In the genomic region with DNA sequence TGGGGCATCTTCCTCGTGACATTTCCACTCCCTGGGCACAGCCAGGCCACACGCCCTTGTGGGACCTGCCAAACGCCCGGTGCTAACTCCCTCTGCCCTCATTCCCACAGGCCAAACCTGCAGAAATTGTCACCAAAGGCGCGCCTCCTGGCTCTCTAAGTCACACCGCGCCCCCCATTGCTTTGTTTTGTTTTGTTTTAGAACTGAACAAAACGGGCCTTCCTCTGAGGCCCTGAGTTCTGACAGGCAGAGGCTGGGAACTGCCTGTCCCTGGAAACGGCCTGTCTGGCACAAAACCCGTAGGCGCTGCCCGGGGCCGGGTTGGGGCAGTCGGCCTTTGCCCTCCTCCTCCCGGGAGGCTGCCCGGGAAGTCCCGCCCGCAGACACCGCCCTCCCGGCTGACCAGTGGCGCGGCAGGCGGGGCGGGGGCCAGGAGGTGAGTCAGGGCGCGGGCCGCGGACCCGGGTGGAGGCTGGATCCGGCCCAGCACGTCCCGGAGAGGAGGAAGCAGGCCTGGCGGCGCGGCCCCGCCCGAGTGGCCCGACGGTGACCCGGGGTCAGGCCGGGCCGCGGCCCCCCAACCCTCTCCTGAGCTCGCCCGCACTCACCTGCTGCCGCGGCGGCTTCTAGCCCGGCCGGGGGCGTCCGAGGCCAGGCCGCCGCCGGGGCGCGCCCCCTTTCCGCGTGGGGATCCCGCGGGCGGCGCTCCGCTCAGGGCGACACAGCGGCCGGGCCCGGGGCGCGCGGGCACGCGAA, we compare ENCODE assay signal across 7 cellular contexts. TPM values are rescaled to one million over a fixed set of nuclear protein-coding genes. Genes with fewer than 3 reads are reported as not detected.
DNase-seq lines count a peak whose midpoint lies in the region; ATAC-seq and TF ChIP-seq lines count a peak whose summit lies in the region.

No MANE protein-coding gene starts in this region.

- POLR2A ChIA-PET in HCT116 (lab: Charles Lee), result interaction anchor here (1.6 kb wide), 1 partner anchor 50 kb away, joined by 6 read pairs; a partner anchor contains a TSS

- no peak for TF ChIP-seq RAD21 in HCT116 (IDR thresholded peaks at IDR 0.05; ENCODE audit: low read depth)

- no TSS peak for BruUV-seq in HCT116 (replicated peaks; lab: Mats Ljungman, UMichigan)

- no peaks in the 10 kb centered on the region for H3K9me3 ChIP-seq in HCT116 (ENCODE audit: control insufficient read depth in 1 of 2, insufficient read depth in 1 of 2, low read depth in 1 of 2, low read length in 2 of 2)
- H3K9me3 ChIP-seq in mesodermal cell (ENCODE audit: control insufficient read depth, low read length), result no peaks in the 10 kb centered on the region
- no peaks in the 10 kb centered on the region for H3K9me3 ChIP-seq in stomach

- CTCF ChIA-PET in HCT116 (lab: Charles Lee), result interaction anchor here (1.5 kb wide), 1 partner anchor 30 kb away, joined by 3 read pairs; no protein-coding TSS in a partner anchor

- DNase-seq in HCT116 (ENCODE audit: low read depth, low spot score), result no peak
- peak; percentile 70 for DNase-seq in NB4 (ENCODE audit: low read depth)
- peak; percentile 62 for DNase-seq in activated T-cell treated with anti-CD3 and anti-CD28 coated beads, Interleukin-2, amount 50 U/mL, for 1 hour
- DNase-seq in epithelial cell of prostate (ENCODE audit: low read depth, low spot score), result no peak
- DNase-seq in stomach, result peak; percentile 97

- peaks cover 0 to 18% of the 10 kb centered on the region in 2 experiments; a peak in 2 of 4 replicates for H3K36me3 ChIP-seq in HCT116 (ENCODE audit: control insufficient read depth in 1 of 2, insufficient read depth in 2 of 2, low read length in 2 of 2)
- H3K36me3 ChIP-seq in mesodermal cell (ENCODE audit: control insufficient read depth, insufficient read depth, low read length), result peaks cover 30% of the 10 kb centered on the region
- peaks cover 24 to 26% (median 26%) of the 10 kb centered on the region in 4 donors for H3K36me3 ChIP-seq in stomach

- TF ChIP-seq POLR2A in HCT116 (IDR thresholded peaks at IDR 0.05; ENCODE audit: borderline replicate concordance, extremely low read depth, insufficient read depth, insufficient read length), result no peak
- TF ChIP-seq POLR2A in NB4 (IDR thresholded peaks at IDR 0.05; ENCODE audit: extremely low read depth, insufficient read length), result no peak
- no peak for TF ChIP-seq POLR2A in stomach (IDR thresholded peaks at IDR 0.05)

- peak; percentile 69 for TF ChIP-seq EP300 in stomach (IDR thresholded peaks at IDR 0.05)

- peak overlapping the region; percentile 99 for H3K27ac ChIP-seq in HCT116 (ENCODE audit: low read depth, low read length)
- H3K27ac ChIP-seq in epithelial cell of prostate, result peak overlapping the region; percentile 91
- peak overlapping the region; percentile 84 for H3K27ac ChIP-seq in mesodermal cell (ENCODE audit: low read depth, low read length, severe bottlenecking)
- H3K27ac ChIP-seq in stomach, result peak overlapping the region; percentile 94 to 99 (median 96)

- H3K4me1 ChIP-seq in HCT116 (ENCODE audit: control insufficient read depth in 1 of 2, insufficient read depth in 2 of 2, low read length in 2 of 2), result peaks cover 14 to 37% of the 10 kb centered on the region in 2 experiments; a peak in 3 of 4 replicates
- peaks cover 26% of the 10 kb centered on the region for H3K4me1 ChIP-seq in mesodermal cell (ENCODE audit: control insufficient read depth, insufficient read depth, low read length, poor library complexity, severe bottlenecking)
- H3K4me1 ChIP-seq in stomach, result peaks cover 38 to 74% (median 65%) of the 10 kb centered on the region in 4 donors

- H3K4me2 ChIP-seq in HCT116 (ENCODE audit: low read length), result peak overlapping the region; percentile 98

- WGBS in mesodermal cell (ENCODE audit: insufficient coverage in 2 of 2), 2 experiments, result 0 to 1% methylated on average over 52 to 62 of the region's 74 CpGs
- WGBS in stomach, 5 donors, result 0 to 1% (median 1%) methylated on average over 9 to 74 of the region's 74 CpGs

- no peak overlapping the region for H2AFZ ChIP-seq in HCT116 (ENCODE audit: low read depth, low read length, poor library complexity, severe bottlenecking)

- no peaks in the 10 kb centered on the region for H3K27me3 ChIP-seq in HCT116 (ENCODE audit: insufficient read depth, low read length)
- no peaks in the 10 kb centered on the region for H3K27me3 ChIP-seq in stomach

- peak overlapping the region; percentile 87 for H3K9ac ChIP-seq in HCT116 (ENCODE audit: low read length)

- ATAC-seq in HCT116, result peak; percentile 78

- H4K20me1 ChIP-seq in HCT116 (ENCODE audit: insufficient read depth), result no peaks in the 10 kb centered on the region

- intact Hi-C loops in HCT116 (cut with micrococcal nuclease) (no loop called here), stomach (cut with DNase I; ENCODE audit: low total_unique reads) (no loop called here)

- H3K9me2 ChIP-seq in HCT116 (ENCODE audit: insufficient read depth), result no peaks in the 10 kb centered on the region

- peak overlapping the region; percentile 78 for H3K4me3 ChIP-seq in GM12875 (ENCODE audit: low read depth, low read length)
- peak overlapping the region; percentile 70 to 79 for H3K4me3 ChIP-seq in HCT116 (replicated peaks in 1 of 2; ENCODE audit: low read depth in 1 of 2, low read length in 2 of 2)
- H3K4me3 ChIP-seq in NB4 (ENCODE audit: low read depth, low read length), result peak overlapping the region; percentile 60
- peak overlapping the region; percentile 63 for H3K4me3 ChIP-seq in mesodermal cell (ENCODE audit: extremely low read depth, insufficient read depth, low read length, poor library complexity, severe bottlenecking)
- peak overlapping the region; percentile 48 to 78 (median 68) for H3K4me3 ChIP-seq in stomach

- RAD21 ChIA-PET in HCT116 (lab: Charles Lee; ENCODE audit: low non-redundant PET in 1 of 2, low total read pairs in 2 of 2, uncharacterized antibody in 2 of 2, unreplicated experiment in 2 of 2), result no interaction called here

- TF ChIP-seq CTCF in GM12875 (IDR thresholded peaks at IDR 0.05; ENCODE audit: borderline replicate concordance, insufficient read depth, low read depth, low read length), result no peak
- no peak for TF ChIP-seq CTCF in HCT116 (IDR thresholded peaks at IDR 0.05 in 2 of 3, conservative IDR thresholded peaks at IDR 0.05 in 1 of 3; ENCODE audit: borderline replicate concordance in 1 of 3, insufficient read depth in 1 of 3, low read depth in 2 of 3, low read length in 2 of 3)
- no peak for TF ChIP-seq CTCF in NB4 (IDR thresholded peaks at IDR 0.05; ENCODE audit: low read depth, low read length)
- TF ChIP-seq CTCF in stomach (IDR thresholded peaks at IDR 0.05), result no peak

- H3K79me2 ChIP-seq in HCT116 (ENCODE audit: insufficient read depth, low read length), result peaks cover 16% of the 10 kb centered on the region

TF ChIP-seq in HCT116, 20 proteins besides CTCF, POLR2A, EP300 and RAD21 (continues in another document):
- TF ChIP-seq SP1 (IDR thresholded peaks at IDR 0.05; ENCODE audit: low read depth) (no peak), TCF7L2 (IDR thresholded peaks at IDR 0.05; ENCODE audit: borderline replicate concordance, extremely low read depth, insufficient read depth, insufficient read length) (no peak), EGR1 (IDR thresholded peaks at IDR 0.05; ENCODE audit: low read depth) (no peak)
- TF ChIP-seq, protein P1, sequence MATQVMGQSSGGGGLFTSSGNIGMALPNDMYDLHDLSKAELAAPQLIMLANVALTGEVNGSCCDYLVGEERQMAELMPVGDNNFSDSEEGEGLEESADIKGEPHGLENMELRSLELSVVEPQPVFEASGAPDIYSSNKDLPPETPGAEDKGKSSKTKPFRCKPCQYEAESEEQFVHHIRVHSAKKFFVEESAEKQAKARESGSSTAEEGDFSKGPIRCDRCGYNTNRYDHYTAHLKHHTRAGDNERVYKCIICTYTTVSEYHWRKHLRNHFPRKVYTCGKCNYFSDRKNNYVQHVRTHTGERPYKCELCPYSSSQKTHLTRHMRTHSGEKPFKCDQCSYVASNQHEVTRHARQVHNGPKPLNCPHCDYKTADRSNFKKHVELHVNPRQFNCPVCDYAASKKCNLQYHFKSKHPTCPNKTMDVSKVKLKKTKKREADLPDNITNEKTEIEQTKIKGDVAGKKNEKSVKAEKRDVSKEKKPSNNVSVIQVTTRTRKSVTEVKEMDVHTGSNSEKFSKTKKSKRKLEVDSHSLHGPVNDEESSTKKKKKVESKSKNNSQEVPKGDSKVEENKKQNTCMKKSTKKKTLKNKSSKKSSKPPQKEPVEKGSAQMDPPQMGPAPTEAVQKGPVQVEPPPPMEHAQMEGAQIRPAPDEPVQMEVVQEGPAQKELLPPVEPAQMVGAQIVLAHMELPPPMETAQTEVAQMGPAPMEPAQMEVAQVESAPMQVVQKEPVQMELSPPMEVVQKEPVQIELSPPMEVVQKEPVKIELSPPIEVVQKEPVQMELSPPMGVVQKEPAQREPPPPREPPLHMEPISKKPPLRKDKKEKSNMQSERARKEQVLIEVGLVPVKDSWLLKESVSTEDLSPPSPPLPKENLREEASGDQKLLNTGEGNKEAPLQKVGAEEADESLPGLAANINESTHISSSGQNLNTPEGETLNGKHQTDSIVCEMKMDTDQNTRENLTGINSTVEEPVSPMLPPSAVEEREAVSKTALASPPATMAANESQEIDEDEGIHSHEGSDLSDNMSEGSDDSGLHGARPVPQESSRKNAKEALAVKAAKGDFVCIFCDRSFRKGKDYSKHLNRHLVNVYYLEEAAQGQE (IDR thresholded peaks at IDR 0.05; ENCODE audit: low read depth), result no peak
- TF ChIP-seq, protein P2, sequence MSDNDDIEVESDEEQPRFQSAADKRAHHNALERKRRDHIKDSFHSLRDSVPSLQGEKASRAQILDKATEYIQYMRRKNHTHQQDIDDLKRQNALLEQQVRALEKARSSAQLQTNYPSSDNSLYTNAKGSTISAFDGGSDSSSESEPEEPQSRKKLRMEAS (IDR thresholded peaks at IDR 0.05), result no peak

RNA-seq across cellular contexts. Expression of a gene that starts 0.5 kb away (rescaled TPM):
- total RNA-seq in HCT116 (2021; ENCODE audit: unreplicated experiment), result 71.6 TPM
- polyA plus RNA-seq in HCT116 (2012), result 68.6 and 68.8 TPM in 2 replicates
- 68.4 TPM for polyA plus RNA-seq in mesodermal cell (2013, experiment 1 of 2)
- 49.5 TPM for polyA plus RNA-seq in mesodermal cell (2013, experiment 2 of 2)
- 100 to 1,000 TPM; 108 to 387 (median 142) TPM for total RNA-seq in stomach
- polyA plus RNA-seq in stomach, result 10 to 100 TPM; 25.3 to 51.8 (median 26.4) TPM

RNA-seq across cellular contexts. Expression of a gene that starts 38.6 kb away (rescaled TPM):
- total RNA-seq in HCT116 (2021; ENCODE audit: unreplicated experiment) (18.3 TPM), stomach (10 to 100 TPM in 4 of 5 donors, under 1 TPM in 1; 0.58 to 33.0 (median 11.2) TPM)
- 20.9 and 25.1 TPM in 2 replicates for polyA plus RNA-seq in HCT116 (2012)
- 24.7 TPM for polyA plus RNA-seq in mesodermal cell (2013, experiment 1 of 2)
- polyA plus RNA-seq in mesodermal cell (2013, experiment 2 of 2), result 20.3 TPM
- polyA plus RNA-seq in stomach, result 10 to 100 TPM; 15.9 to 22.5 (median 21.4) TPM

RNA-seq across cellular contexts. Expression of a gene that starts 49.6 kb away (rescaled TPM):
- 48.2 TPM for total RNA-seq in HCT116 (2021; ENCODE audit: unreplicated experiment)
- polyA plus RNA-seq in HCT116 (2012), result 33.3 and 47.4 TPM in 2 replicates
- polyA plus RNA-seq in mesodermal cell (2013, experiment 1 of 2), result 44.4 TPM
- polyA plus RNA-seq in mesodermal cell (2013, experiment 2 of 2), result 39.6 TPM
- total RNA-seq in stomach, result 100 to 1,000 TPM in 1 of 5 donors, 10 to 100 TPM in 4; 23.8 to 199 (median 41.6) TPM
- polyA plus RNA-seq in stomach, result 10 to 100 TPM in 2 of 3 donors, 1 to 10 TPM in 1; 9.2 to 18.6 (median 11.0) TPM

RNA-seq across cellular contexts. Expression of a gene that starts 54.6 kb away (rescaled TPM):
- total RNA-seq in HCT116 (2021; ENCODE audit: unreplicated experiment), result 67.3 TPM
- 70.4 and 84.2 TPM in 2 replicates for polyA plus RNA-seq in HCT116 (2012)
- 31.7 TPM for polyA plus RNA-seq in mesodermal cell (2013, experiment 1 of 2)
- polyA plus RNA-seq in mesodermal cell (2013, experiment 2 of 2), result 28.9 TPM
- 10 to 100 TPM; 21.0 to 66.1 (median 35.7) TPM for total RNA-seq in stomach
- 10 to 100 TPM; 17.9 to 45.1 (median 20.8) TPM for polyA plus RNA-seq in stomach

Comparison
In these comparisons a context has a peak if more than half of its experiments do, and no peak if none do; other contexts are left out.
1. DNase-seq: peak in NB4 (single experiment), activated T-cell treated with anti-CD3 and anti-CD28 coated beads, Interleukin-2, amount 50 U/mL, for 1 hour (single experiment) and stomach (single experiment); none in HCT116 (single experiment) and epithelial cell of prostate (single experiment).
2. Peak in every context shown above with its lines, with median percentiles within 50 percentile points of each other: H3K4me3 ChIP-seq and H3K27ac ChIP-seq.